In the genomic region with DNA sequence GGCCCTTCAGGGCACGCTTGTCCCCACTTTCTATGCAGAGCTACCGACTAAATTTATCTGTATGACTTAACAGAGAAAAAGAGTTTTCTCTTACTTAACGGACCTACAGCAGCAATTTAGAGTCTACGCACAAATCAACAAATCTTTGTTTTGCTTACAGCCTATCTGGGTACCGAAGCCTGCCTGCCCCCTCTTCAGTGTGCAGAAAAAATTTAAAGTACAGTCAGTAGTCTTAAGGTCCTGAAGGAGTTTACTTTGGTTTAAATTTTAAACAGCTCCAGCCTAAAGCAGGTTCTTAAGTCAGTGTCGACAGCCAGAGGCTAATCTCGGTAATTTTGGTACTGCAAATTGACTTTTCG, we compare ENCODE assay signal across 8 cellular contexts. TPM values are rescaled to one million over a fixed set of nuclear protein-coding genes. Genes with fewer than 3 reads are reported as not detected.
DNase-seq lines count a peak whose midpoint lies in the region; ATAC-seq and TF ChIP-seq lines count a peak whose summit lies in the region.

No MANE protein-coding gene starts in this region.

- peak overlapping the region; percentile 78 to 99 (median 94) for H3K4me3 Mint-ChIP-seq in naive B cell

- H3K9ac ChIP-seq in Karpas-422 (ENCODE audit: low read length): peak overlapping the region; percentile 93

- peaks cover 55% of the 10 kb centered on the region for H3K79me2 ChIP-seq in Karpas-422 (ENCODE audit: low read length)

- H3K36me3 Mint-ChIP-seq in naive B cell: peaks cover 4 to 16% of the 10 kb centered on the region in 2 donors

- H3K9me3 ChIP-seq in Karpas-422 (ENCODE audit: low read length): no peaks in the 10 kb centered on the region

- peaks cover 44% of the 10 kb centered on the region for H3K4me1 ChIP-seq in Karpas-422 (ENCODE audit: low read length)

- H3K27ac ChIP-seq in Karpas-422 (ENCODE audit: low read length): peak overlapping the region; percentile 80
- peak overlapping the region; percentile 82 for H3K27ac ChIP-seq in cingulate gyrus (ENCODE audit: low read depth, low read length)

- H3K27ac Mint-ChIP-seq in naive B cell: peak overlapping the region; percentile 82 to 100 (median 98)

- peak overlapping the region; percentile 84 for H3K4me2 ChIP-seq in Karpas-422 (ENCODE audit: low read depth, low read length, poor library complexity, severe bottlenecking)

- H3K27me3 Mint-ChIP-seq in naive B cell: peaks cover 0 to 5% (median 0%) of the 10 kb centered on the region in 3 donors

- 0 out of 2 replicates have a peak, but pooled peaks cover 5% of the 10 kb centered on the region for H4K20me1 ChIP-seq in Karpas-422 (ENCODE audit: insufficient read depth, low read depth, low read length)

- TF ChIP-seq CTCF in AG10803 (conservative IDR thresholded peaks at IDR 0.05; ENCODE audit: low read length): no peak

- no peak for ATAC-seq in naive B cell (ENCODE audit: low read depth in 2 of 2)
- no peak for ATAC-seq in HG02623 (IDR thresholded peaks at IDR 0.05; ENCODE audit: unreplicated experiment)

- H3K27me3 ChIP-seq in Karpas-422 (ENCODE audit: low read length): no peaks in the 10 kb centered on the region

- H3K36me3 ChIP-seq in Karpas-422 (ENCODE audit: insufficient read depth, low read length): peaks cover 32% of the 10 kb centered on the region

- H3K9me2 ChIP-seq in Karpas-422 (replicated peaks; ENCODE audit: insufficient read depth, low read length): no peaks in the 10 kb centered on the region

- H2AFZ ChIP-seq in Karpas-422 (ENCODE audit: low read length): no peak overlapping the region

- H3K4me1 Mint-ChIP-seq in naive B cell: peaks cover 49 to 58% (median 51%) of the 10 kb centered on the region in 3 donors

- no peak for DNase-seq in AG10803 (ENCODE audit: low read depth)
- no peak for DNase-seq in Karpas-422
- DNase-seq in naive B cell: no peak
- DNase-seq in hippocampal formation (lab: John Stamatoyannopoulos, UW): no peak
- DNase-seq in NCI-H2081 (lab: John Stamatoyannopoulos, UW): no peak
- DNase-seq in midbrain (lab: John Stamatoyannopoulos, UW): no peak

- H3K9me3 Mint-ChIP-seq in naive B cell: peaks cover 0 to 5% (median 0%) of the 10 kb centered on the region in 7 donors

- H3K4me3 ChIP-seq in AG10803 (ENCODE audit: low read length) (peak overlapping the region; percentile 76), Karpas-422 (ENCODE audit: low read length) (peak overlapping the region; percentile 81)

RNA-seq across cellular contexts. Expression of gene SACM1L, which starts 0.6 kb away (rescaled TPM):
- 41.9 and 61.8 TPM in 2 replicates for total RNA-seq in Karpas-422 (2014; rRNA removed; shearing (Covaris generic); ENCODE audit: low replicate concordance)
- 10 to 100 TPM in 4 of 6 donors, 1 to 10 TPM in 2; 7.3 to 19.2 (median 15.4) TPM for polyA plus RNA-seq in naive B cell (ENCODE audit: low read depth in 6 of 6)
